In genomic region chr5:69364414-69364813, GRCh38 we compare ENCODE assay signal across 9 cellular contexts. TPM values are rescaled to one million over a fixed set of nuclear protein-coding genes. Genes with fewer than 3 reads are reported as not detected.
A peak's percentile ranks its signal among the peaks of the same experiment; 100 is the strongest.
DNase-seq lines count a peak whose midpoint lies in the region; ATAC-seq and TF ChIP-seq lines count a peak whose summit lies in the region.
"Had no signal": no experiment of that assay in that cellular context is flagged by ENCODE, and none has a peak within 500 bp of the region (broad histone marks: within the 10 kb centered on the region; RNA-seq: fewer than 3 reads in every experiment).

No MANE protein-coding gene starts in this region.

- no peaks in the 10 kb centered on the region for H3K27me3 Mint-ChIP-seq in stimulated activated naive CD8-positive, alpha-beta T cell treated with anti-CD3 and anti-CD28 coated beads, Interleukin-15, amount 100 ng/mL, for 72 hours
- no peaks in the 10 kb centered on the region for H3K27me3 Mint-ChIP-seq in endothelial cell (ENCODE audit: unreplicated experiment)

- no peak overlapping the region for H3K4me3 ChIP-seq in vagina

- H3K36me3 ChIP-seq in vagina: peaks cover 0 to 21% of the 10 kb centered on the region in 2 donors

- intact Hi-C loops in sciatic nerve (cut with DNase I): no loop called here
- intact Hi-C loops in vagina (cut with DNase I): no loop called here

- peak; percentile 60 for TF ChIP-seq CTCF in endothelial cell (IDR thresholded peaks at IDR 0.05; ENCODE audit: unreplicated experiment)
- TF ChIP-seq CTCF in vagina (IDR thresholded peaks at IDR 0.05): no peak

- H3K4me1 Mint-ChIP-seq in stimulated activated naive CD8-positive, alpha-beta T cell treated with anti-CD3 and anti-CD28 coated beads, Interleukin-15, amount 100 ng/mL, for 72 hours: peaks cover 43% of the 10 kb centered on the region
- H3K4me1 Mint-ChIP-seq in endothelial cell (ENCODE audit: unreplicated experiment): peaks cover 8% of the 10 kb centered on the region

- H3K27ac ChIP-seq in vagina: no peak overlapping the region

- H3K27ac Mint-ChIP-seq in stimulated activated naive CD8-positive, alpha-beta T cell treated with anti-CD3 and anti-CD28 coated beads, Interleukin-15, amount 100 ng/mL, for 72 hours: no peak overlapping the region
- H3K27ac Mint-ChIP-seq in endothelial cell (ENCODE audit: unreplicated experiment): no peak overlapping the region

- TF ChIP-seq POLR2A in vagina (IDR thresholded peaks at IDR 0.05): no peak

- H3K36me3 Mint-ChIP-seq in endothelial cell (ENCODE audit: low read depth, unreplicated experiment): peaks cover 11% of the 10 kb centered on the region

- H3K9me3 ChIP-seq in vagina: no peaks in the 10 kb centered on the region

- peaks cover 11% of the 10 kb centered on the region for H3K4me1 ChIP-seq in vagina

- no peak overlapping the region for H3K4me3 Mint-ChIP-seq in stimulated activated naive CD8-positive, alpha-beta T cell treated with anti-CD3 and anti-CD28 coated beads, Interleukin-15, amount 100 ng/mL, for 72 hours
- H3K4me3 Mint-ChIP-seq in endothelial cell (ENCODE audit: unreplicated experiment): no peak overlapping the region

- H3K9me3 Mint-ChIP-seq in stimulated activated naive CD8-positive, alpha-beta T cell treated with anti-CD3 and anti-CD28 coated beads, Interleukin-15, amount 100 ng/mL, for 72 hours: no peaks in the 10 kb centered on the region
- no peaks in the 10 kb centered on the region for H3K9me3 Mint-ChIP-seq in endothelial cell (ENCODE audit: unreplicated experiment)

- no peak for DNase-seq in stimulated activated naive CD8-positive, alpha-beta T cell treated with anti-CD3 and anti-CD28 coated beads, Interleukin-15, amount 100 ng/mL, for 72 hours
- no peak for DNase-seq in stimulated activated naive CD8-positive, alpha-beta T cell treated with anti-CD3 and anti-CD28 coated beads, Interleukin-15, Interleukin-2, amounts not matched to agents 100 U/mL and 50 U/mL, for 24 hours
- DNase-seq in MV-4-11 (lab: John Stamatoyannopoulos, UW): peak; percentile 31
- no peak for DNase-seq in endothelial cell (ENCODE audit: low spot score)
- no peak for DNase-seq in sciatic nerve (ENCODE audit: low spot score)
- DNase-seq in vagina (ENCODE audit: extremely low spot score in 2 of 2): no peak
- DNase-seq in amygdala (lab: John Stamatoyannopoulos, UW): no peak
- DNase-seq: occipital lobe had no signal

- no peaks in the 10 kb centered on the region for H3K27me3 ChIP-seq in vagina

- ATAC-seq in stimulated activated naive CD8-positive, alpha-beta T cell treated with anti-CD3 and anti-CD28 coated beads, Interleukin-15, amount 100 ng/mL, for 72 hours: peak; percentile 47
- no peak for ATAC-seq in stimulated activated naive CD8-positive, alpha-beta T cell treated with anti-CD3 and anti-CD28 coated beads, Interleukin-15, Interleukin-2, amounts not matched to agents 100 U/mL and 50 U/mL, for 24 hours
- no peak for ATAC-seq in HG03039 (IDR thresholded peaks at IDR 0.05; ENCODE audit: unreplicated experiment)
- ATAC-seq in sciatic nerve: no peak

RNA-seq across cellular contexts. Expression of gene AK6, which starts 4.9 kb away (rescaled TPM):
- total RNA-seq in endothelial cell (ENCODE audit: unreplicated experiment) (27.1 TPM), sciatic nerve (37.7 TPM), vagina (17.4 TPM)

RNA-seq across cellular contexts. Expression of gene TAF9, which starts 4.9 kb away (rescaled TPM):
- total RNA-seq in endothelial cell (ENCODE audit: unreplicated experiment) (59.4 TPM), sciatic nerve (28.1 TPM), vagina (35.8 TPM)

RNA-seq across cellular contexts. Expression of gene RAD17, which starts 5.2 kb away (rescaled TPM):
- 23.3 TPM for total RNA-seq in endothelial cell (ENCODE audit: unreplicated experiment)
- 22.7 TPM for total RNA-seq in sciatic nerve
- 17.2 TPM for total RNA-seq in vagina

RNA-seq across cellular contexts. Expression of gene CCDC125, which starts 31.8 kb away (rescaled TPM):
- 4.8 TPM for total RNA-seq in endothelial cell (ENCODE audit: unreplicated experiment)
- total RNA-seq in sciatic nerve: 7.5 TPM
- total RNA-seq in vagina: 2.9 TPM

RNA-seq across cellular contexts. Expression of gene MARVELD2, which starts 50.5 kb away (rescaled TPM):
- total RNA-seq in endothelial cell (ENCODE audit: unreplicated experiment): 6.5 TPM
- total RNA-seq in sciatic nerve: 3.6 TPM
- 6.4 TPM for total RNA-seq in vagina
